Comparison of ENCODE assay signal across 1 cellular context in the genomic region with DNA sequence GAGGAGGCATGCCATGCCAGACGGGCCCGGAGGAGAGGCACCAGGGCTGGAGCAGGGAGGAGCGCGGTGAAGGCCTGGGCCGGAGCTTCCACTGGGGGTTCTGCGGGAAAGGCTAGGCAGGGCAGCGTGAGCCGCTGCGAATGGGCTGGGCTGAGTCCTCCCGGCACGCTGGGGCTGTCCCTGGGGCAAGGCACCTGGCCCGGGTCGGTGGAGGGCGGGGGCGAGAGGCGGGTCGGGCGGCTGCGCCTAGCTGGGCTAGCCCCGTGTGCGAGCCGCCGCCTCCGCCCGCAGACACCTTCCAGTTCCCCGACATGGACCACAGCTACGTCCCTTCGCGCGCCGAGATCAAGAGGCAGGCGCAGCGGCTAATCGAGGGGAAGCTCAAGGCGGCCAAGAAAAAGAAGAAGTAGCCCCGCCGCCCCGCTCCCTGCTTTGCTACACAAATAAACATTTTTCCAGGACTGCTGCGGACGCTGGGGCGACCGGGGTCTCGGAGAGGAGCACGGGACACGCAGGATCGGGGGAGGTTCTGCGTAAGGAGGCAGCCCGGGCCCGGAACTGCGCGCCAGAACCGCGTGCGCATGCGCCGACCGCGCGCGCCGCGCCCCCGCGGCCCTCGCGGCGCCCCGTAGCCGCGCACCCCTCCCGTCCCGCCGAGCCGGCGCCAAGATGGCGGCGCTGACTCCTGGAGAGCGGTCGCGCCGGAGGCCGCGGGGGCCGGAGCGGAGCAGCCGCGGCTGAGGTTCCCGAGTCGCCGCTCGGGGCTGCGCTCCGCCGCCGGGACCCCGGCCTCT.
TF ChIP-seq lines count a peak whose summit lies in the region.

A gene with protein sequence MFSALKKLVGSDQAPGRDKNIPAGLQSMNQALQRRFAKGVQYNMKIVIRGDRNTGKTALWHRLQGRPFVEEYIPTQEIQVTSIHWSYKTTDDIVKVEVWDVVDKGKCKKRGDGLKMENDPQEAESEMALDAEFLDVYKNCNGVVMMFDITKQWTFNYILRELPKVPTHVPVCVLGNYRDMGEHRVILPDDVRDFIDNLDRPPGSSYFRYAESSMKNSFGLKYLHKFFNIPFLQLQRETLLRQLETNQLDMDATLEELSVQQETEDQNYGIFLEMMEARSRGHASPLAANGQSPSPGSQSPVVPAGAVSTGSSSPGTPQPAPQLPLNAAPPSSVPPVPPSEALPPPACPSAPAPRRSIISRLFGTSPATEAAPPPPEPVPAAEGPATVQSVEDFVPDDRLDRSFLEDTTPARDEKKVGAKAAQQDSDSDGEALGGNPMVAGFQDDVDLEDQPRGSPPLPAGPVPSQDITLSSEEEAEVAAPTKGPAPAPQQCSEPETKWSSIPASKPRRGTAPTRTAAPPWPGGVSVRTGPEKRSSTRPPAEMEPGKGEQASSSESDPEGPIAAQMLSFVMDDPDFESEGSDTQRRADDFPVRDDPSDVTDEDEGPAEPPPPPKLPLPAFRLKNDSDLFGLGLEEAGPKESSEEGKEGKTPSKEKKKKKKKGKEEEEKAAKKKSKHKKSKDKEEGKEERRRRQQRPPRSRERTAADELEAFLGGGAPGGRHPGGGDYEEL (plus strand): TSS at position 668 of the 794 bp plus-strand sequence. CDS start 249 bp downstream, outside the sequence.

TF ChIP-seq in H1, 55 proteins besides CTCF, POLR2A, EP300 and RAD21:
- TF ChIP-seq FOSL1 (IDR thresholded peaks at IDR 0.05; ENCODE audit: insufficient read depth, low read depth, low read length) (0 out of 2 replicates have a peak, but pooled peaks have one; percentile 57), GTF2F1 (IDR thresholded peaks at IDR 0.05; ENCODE audit: borderline replicate concordance, low read depth, low read length) (no peak), EGR1 (IDR thresholded peaks at IDR 0.05; ENCODE audit: borderline replicate concordance, low read depth, low read length) (0 out of 2 replicates have a peak, but pooled peaks have one; percentile 5), TAF7 (optimal IDR thresholded peaks at IDR 0.05; ENCODE audit: borderline replicate concordance, low read depth, low read length) (peak; percentile 40), ZNF274 (IDR thresholded peaks at IDR 0.05; ENCODE audit: borderline replicate concordance, extremely low read depth, low read length) (no peak), RXRA (IDR thresholded peaks at IDR 0.05; ENCODE audit: insufficient read depth, low read depth, low read length) (no peak), NRF1 (IDR thresholded peaks at IDR 0.05; ENCODE audit: low read depth, low read length) (peak; percentile 53), RNF2 (IDR thresholded peaks at IDR 0.05; ENCODE audit: borderline replicate concordance, low read depth, low read length, missing control alignments, poor library complexity, severe bottlenecking) (peak; percentile 10), CREB1 (IDR thresholded peaks at IDR 0.05) (peak; percentile 51), YY1 (IDR thresholded peaks at IDR 0.05; ENCODE audit: low read depth, low read length) (peak; percentile 93; the same call in 1 of the 2 replicates), TAF1 (IDR thresholded peaks at IDR 0.05; ENCODE audit: low read depth, low read length) (peak; percentile 83; the same call in 1 of the 2 replicates), POLR2AphosphoS5 (IDR thresholded peaks at IDR 0.05; ENCODE audit: low read depth, low read length) (peak; percentile 48; the same call in 1 of the 2 replicates), KDM5A (IDR thresholded peaks at IDR 0.05; ENCODE audit: low read length) (no peak), HDAC2 (IDR thresholded peaks at IDR 0.05; ENCODE audit: borderline replicate concordance in 1 of 2, low read depth in 2 of 2, low read length in 2 of 2) (no peak), PHF8 (conservative IDR thresholded peaks at IDR 0.05; ENCODE audit: low read depth, low read length) (peak; percentile 86), SAP30 (IDR thresholded peaks at IDR 0.05; ENCODE audit: insufficient read depth, insufficient replicate concordance, low read length) (no peak), KDM4A (IDR thresholded peaks at IDR 0.05; ENCODE audit: low read depth, low read length, severe bottlenecking) (peak; percentile 78)
- TF ChIP-seq, protein P1, sequence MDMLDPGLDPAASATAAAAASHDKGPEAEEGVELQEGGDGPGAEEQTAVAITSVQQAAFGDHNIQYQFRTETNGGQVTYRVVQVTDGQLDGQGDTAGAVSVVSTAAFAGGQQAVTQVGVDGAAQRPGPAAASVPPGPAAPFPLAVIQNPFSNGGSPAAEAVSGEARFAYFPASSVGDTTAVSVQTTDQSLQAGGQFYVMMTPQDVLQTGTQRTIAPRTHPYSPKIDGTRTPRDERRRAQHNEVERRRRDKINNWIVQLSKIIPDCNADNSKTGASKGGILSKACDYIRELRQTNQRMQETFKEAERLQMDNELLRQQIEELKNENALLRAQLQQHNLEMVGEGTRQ (IDR thresholded peaks at IDR 0.05; ENCODE audit: low read length): no peak
- TF ChIP-seq, protein P2, sequence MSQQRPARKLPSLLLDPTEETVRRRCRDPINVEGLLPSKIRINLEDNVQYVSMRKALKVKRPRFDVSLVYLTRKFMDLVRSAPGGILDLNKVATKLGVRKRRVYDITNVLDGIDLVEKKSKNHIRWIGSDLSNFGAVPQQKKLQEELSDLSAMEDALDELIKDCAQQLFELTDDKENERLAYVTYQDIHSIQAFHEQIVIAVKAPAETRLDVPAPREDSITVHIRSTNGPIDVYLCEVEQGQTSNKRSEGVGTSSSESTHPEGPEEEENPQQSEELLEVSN (IDR thresholded peaks at IDR 0.05): peak; percentile 76
TF ChIP-seq in H1: peak in this region for 12.
